Comparison of ENCODE assay signal across 19 cellular contexts in genomic region chr3:119969759-119970158, GRCh38.
"Had no signal": no experiment of that assay in that cellular context is flagged by ENCODE, and none has a peak within 500 bp of the region (broad histone marks: within the 10 kb centered on the region; RNA-seq: fewer than 3 reads in every experiment).

No MANE protein-coding gene starts in this region.

- H3K36me3 ChIP-seq: esophagus muscularis mucosa had no signal

- H3K9me3 Mint-ChIP-seq: activated B cell treated with CpG ODN at 0.5 μM for 24 hours; activated CD8-positive, alpha-beta T cell treated with anti-CD3 and anti-CD28 coated beads for 36 hours; natural killer cell treated with Interleukin-12 subunit alpha and Interleukin-12 subunit beta and Interleukin-15 and Interleukin-18, amount 100 ng/mL, for 72 hours had no signal

- H3K36me3 Mint-ChIP-seq: natural killer cell treated with Interleukin-12 subunit alpha and Interleukin-12 subunit beta and Interleukin-15 and Interleukin-18, amount 100 ng/mL, for 72 hours had no signal

- H3K4me3 Mint-ChIP-seq: activated B cell treated with CpG ODN at 0.5 μM for 24 hours; activated CD8-positive, alpha-beta T cell treated with anti-CD3 and anti-CD28 coated beads for 36 hours; activated naive CD8-positive, alpha-beta T cell treated with anti-CD3 and anti-CD28 coated beads for 36 hours; brain; natural killer cell treated with Interleukin-12 subunit alpha and Interleukin-12 subunit beta and Interleukin-15 and Interleukin-18, amount 100 ng/mL, for 72 hours; stimulated activated memory B cell treated with anti-CD40 and anti-IgM and Interleukin-4, amounts not matched to agents 10 μg/mL and 1 μg/mL and 100 μg/mL, for 72 hours; T-helper 17 cell had no signal

- H3K9me3 ChIP-seq: esophagus muscularis mucosa had no signal

- DNase-seq: activated B cell treated with CpG ODN at 0.5 μM for 24 hours; activated CD4-positive, alpha-beta T cell treated with anti-CD3 and anti-CD28 coated beads for 48 hours; activated CD8-positive, alpha-beta T cell treated with anti-CD3 and anti-CD28 coated beads for 36 hours; activated naive CD8-positive, alpha-beta T cell treated with anti-CD3 and anti-CD28 coated beads for 36 hours; activated T-cell treated with anti-CD3 and anti-CD28 coated beads, Interleukin-2, amount 50 U/mL, for 48 hours; amygdala; cerebellar nuclear complex; dorsolateral prefrontal cortex; hypothalamus; kidney glomerular epithelial cell; left ventricle myocardium superior; mesendoderm; posterior cingulate gyrus; stimulated activated CD4-positive, alpha-beta T cell treated with anti-CD3 and anti-CD28 coated beads, Interleukin-2, amount 100 ng/mL, for 48 hours; T-helper 17 cell had no signal

- H3K4me1 Mint-ChIP-seq: activated B cell treated with CpG ODN at 0.5 μM for 24 hours had no signal

- H3K27me3 Mint-ChIP-seq: activated B cell treated with CpG ODN at 0.5 μM for 24 hours; activated CD8-positive, alpha-beta T cell treated with anti-CD3 and anti-CD28 coated beads for 36 hours; activated naive CD8-positive, alpha-beta T cell treated with anti-CD3 and anti-CD28 coated beads for 36 hours; brain; natural killer cell treated with Interleukin-12 subunit alpha and Interleukin-12 subunit beta and Interleukin-15 and Interleukin-18, amount 100 ng/mL, for 72 hours; stimulated activated memory B cell treated with anti-CD40 and anti-IgM and Interleukin-4, amounts not matched to agents 10 μg/mL and 1 μg/mL and 100 μg/mL, for 72 hours; T-helper 17 cell had no signal

- ATAC-seq: activated CD8-positive, alpha-beta T cell treated with anti-CD3 and anti-CD28 coated beads for 36 hours; left ventricle myocardium superior; natural killer cell treated with Interleukin-12 subunit alpha and Interleukin-12 subunit beta and Interleukin-15 and Interleukin-18, amount 100 ng/mL, for 72 hours; stimulated activated memory B cell treated with anti-CD40 and anti-IgM and Interleukin-4, amounts not matched to agents 10 μg/mL and 1 μg/mL and 100 μg/mL, for 72 hours; T-helper 17 cell had no signal

- H3K27ac ChIP-seq: dorsolateral prefrontal cortex, esophagus muscularis mucosa had no signal

- H3K4me3 ChIP-seq: dorsolateral prefrontal cortex, esophagus muscularis mucosa had no signal

- H3K27me3 ChIP-seq: dorsolateral prefrontal cortex, esophagus muscularis mucosa had no signal

- H3K27ac Mint-ChIP-seq: activated B cell treated with CpG ODN at 0.5 μM for 24 hours; activated CD8-positive, alpha-beta T cell treated with anti-CD3 and anti-CD28 coated beads for 36 hours; activated naive CD8-positive, alpha-beta T cell treated with anti-CD3 and anti-CD28 coated beads for 36 hours; natural killer cell treated with Interleukin-12 subunit alpha and Interleukin-12 subunit beta and Interleukin-15 and Interleukin-18, amount 100 ng/mL, for 72 hours; stimulated activated memory B cell treated with anti-CD40 and anti-IgM and Interleukin-4, amounts not matched to agents 10 μg/mL and 1 μg/mL and 100 μg/mL, for 72 hours; T-helper 17 cell had no signal
